23 cellular contexts compared by ENCODE assay signal in genomic region chr3:149958171-149958796, GRCh38. TPM values are rescaled to one million over a fixed set of nuclear protein-coding genes. Genes with fewer than 3 reads are reported as not detected.
DNase-seq lines count a peak whose midpoint lies in the region; ATAC-seq and TF ChIP-seq lines count a peak whose summit lies in the region.
"Had no signal": no experiment of that assay in that cellular context is flagged by ENCODE, and none has a peak within 500 bp of the region (broad histone marks: within the 10 kb centered on the region; RNA-seq: fewer than 3 reads in every experiment).

No MANE protein-coding gene starts in this region.

- intact Hi-C loops in left colon (cut with DNase I, micrococcal nuclease) (no loop called here), aorta (cut with DNase I) (no loop called here)

- H3K27ac ChIP-seq in aorta (ENCODE audit: low read depth in 1 of 2, low read length in 2 of 2): no peak overlapping the region
- H3K27ac ChIP-seq: coronary artery, stomach, uterus, WERI-Rb-1 had no signal

- DNase-seq in stimulated activated naive CD8-positive, alpha-beta T cell treated with anti-CD3 and anti-CD28 coated beads, Interleukin-15, amount 100 ng/mL, for 72 hours: no peak
- DNase-seq in stimulated activated naive CD8-positive, alpha-beta T cell treated with anti-CD3 and anti-CD28 coated beads, Interleukin-15, Interleukin-2, amounts not matched to agents 100 U/mL and 50 U/mL, for 24 hours: no peak
- DNase-seq in cardiac fibroblast (ENCODE audit: low read depth in 2 of 2) (peak in 1 of 2 donors; percentile 50), left colon (no peak), LoVo (ENCODE audit: low spot score) (no peak), 8988T (no peak), aorta (no peak)
- DNase-seq: activated CD8-positive, alpha-beta memory T cell treated with anti-CD3 and anti-CD28 coated beads for 24 hours; amygdala; CD8-positive, alpha-beta memory T cell; DND-41; midbrain; NCI-H2081; NCI-H524 treated with DMSO at 0.1 percent for 48 hours; retina; SHP77 treated with DMSO at 0.1 percent for 48 hours; stimulated activated CD4-positive, alpha-beta T cell treated with anti-CD3 and anti-CD28 coated beads, Interleukin-15, amount 100 ng/mL, for 24 hours; stomach; uterus; WERI-Rb-1 had no signal

- ATAC-seq in stimulated activated naive CD8-positive, alpha-beta T cell treated with anti-CD3 and anti-CD28 coated beads, Interleukin-15, amount 100 ng/mL, for 72 hours: peak; percentile 58
- ATAC-seq in stimulated activated naive CD8-positive, alpha-beta T cell treated with anti-CD3 and anti-CD28 coated beads, Interleukin-15, Interleukin-2, amounts not matched to agents 100 U/mL and 50 U/mL, for 24 hours: no peak
- ATAC-seq in left colon: peak; percentile 88
- no peak for ATAC-seq in HG03342 (IDR thresholded peaks at IDR 0.05; ENCODE audit: unreplicated experiment)
- ATAC-seq in aorta (ENCODE audit: low FRiP score): no peak

- no peaks in the 10 kb centered on the region for H3K27me3 ChIP-seq in aorta (ENCODE audit: control insufficient read depth in 1 of 2, insufficient read depth in 2 of 2, low read length in 1 of 2)
- H3K27me3 ChIP-seq: stomach, uterus had no signal

- H3K36me3 ChIP-seq in aorta (ENCODE audit: control insufficient read depth in 1 of 2, insufficient read depth in 2 of 2, low read length in 1 of 2): no peaks in the 10 kb centered on the region
- H3K36me3 ChIP-seq: uterus had no signal

- H3K27ac Mint-ChIP-seq in stimulated activated naive CD8-positive, alpha-beta T cell treated with anti-CD3 and anti-CD28 coated beads, Interleukin-15, amount 100 ng/mL, for 72 hours: peak overlapping the region in 1 of 2 donors; percentile 44
- H3K27ac Mint-ChIP-seq: CD8-positive, alpha-beta memory T cell had no signal

- peaks cover 17% of the 10 kb centered on the region for H3K4me1 Mint-ChIP-seq in stimulated activated naive CD8-positive, alpha-beta T cell treated with anti-CD3 and anti-CD28 coated beads, Interleukin-15, amount 100 ng/mL, for 72 hours

- no peak overlapping the region for H3K4me3 Mint-ChIP-seq in stimulated activated naive CD8-positive, alpha-beta T cell treated with anti-CD3 and anti-CD28 coated beads, Interleukin-15, amount 100 ng/mL, for 72 hours
- H3K4me3 Mint-ChIP-seq: CD8-positive, alpha-beta memory T cell; IgD-negative memory B cell had no signal

- no peaks in the 10 kb centered on the region for H3K9me3 ChIP-seq in aorta (ENCODE audit: control insufficient read depth, low read length)
- H3K9me3 ChIP-seq: stomach, uterus had no signal

- peaks cover 0 to 7% of the 10 kb centered on the region in 2 donors for H3K4me1 ChIP-seq in aorta (ENCODE audit: control insufficient read depth in 1 of 2, insufficient read depth in 2 of 2, low read length in 2 of 2)
- H3K4me1 ChIP-seq: uterus had no signal

- TF ChIP-seq CTCF in cardiac fibroblast (IDR thresholded peaks at IDR 0.05; ENCODE audit: low read depth, low read length): peak; percentile 16

- no peaks in the 10 kb centered on the region for H3K9me3 Mint-ChIP-seq in stimulated activated naive CD8-positive, alpha-beta T cell treated with anti-CD3 and anti-CD28 coated beads, Interleukin-15, amount 100 ng/mL, for 72 hours
- H3K9me3 Mint-ChIP-seq: CD8-positive, alpha-beta memory T cell; IgD-negative memory B cell had no signal

- no peak overlapping the region for H3K4me3 ChIP-seq in cardiac fibroblast (replicated peaks in 1 of 2; ENCODE audit: low read depth in 2 of 2, low read length in 2 of 2)
- no peak overlapping the region for H3K4me3 ChIP-seq in aorta (ENCODE audit: low read length in 2 of 2)
- H3K4me3 ChIP-seq: coronary artery, stomach, uterus had no signal

- WGBS in aorta, 2 donors: 87% methylated on average over 3 of the region's 3 CpGs

- no peaks in the 10 kb centered on the region for H3K27me3 Mint-ChIP-seq in stimulated activated naive CD8-positive, alpha-beta T cell treated with anti-CD3 and anti-CD28 coated beads, Interleukin-15, amount 100 ng/mL, for 72 hours
- H3K27me3 Mint-ChIP-seq: IgD-negative memory B cell had no signal

RNA-seq across cellular contexts. Expression of gene PFN2, which starts 12.4 kb away (rescaled TPM):
- total RNA-seq in left colon (10 to 100 TPM; 35.6 to 49.7 TPM), aorta (100 to 1,000 TPM; 115 to 127 TPM)
- polyA plus RNA-seq in aorta: 100 to 1,000 TPM; 163 to 185 TPM

Comparison
In these comparisons a context has a peak if more than half of its experiments do, and no peak if none do; other contexts are left out.
1. ATAC-seq: peak in stimulated activated naive CD8-positive, alpha-beta T cell treated with anti-CD3 and anti-CD28 coated beads, Interleukin-15, amount 100 ng/mL, for 72 hours (single experiment) and left colon (single experiment); none in stimulated activated naive CD8-positive, alpha-beta T cell treated with anti-CD3 and anti-CD28 coated beads, Interleukin-15, Interleukin-2, amounts not matched to agents 100 U/mL and 50 U/mL, for 24 hours (single experiment), HG03342 (single experiment) and aorta (single experiment).